Comparison of ENCODE assay signal across 22 cellular contexts in the genomic region with DNA sequence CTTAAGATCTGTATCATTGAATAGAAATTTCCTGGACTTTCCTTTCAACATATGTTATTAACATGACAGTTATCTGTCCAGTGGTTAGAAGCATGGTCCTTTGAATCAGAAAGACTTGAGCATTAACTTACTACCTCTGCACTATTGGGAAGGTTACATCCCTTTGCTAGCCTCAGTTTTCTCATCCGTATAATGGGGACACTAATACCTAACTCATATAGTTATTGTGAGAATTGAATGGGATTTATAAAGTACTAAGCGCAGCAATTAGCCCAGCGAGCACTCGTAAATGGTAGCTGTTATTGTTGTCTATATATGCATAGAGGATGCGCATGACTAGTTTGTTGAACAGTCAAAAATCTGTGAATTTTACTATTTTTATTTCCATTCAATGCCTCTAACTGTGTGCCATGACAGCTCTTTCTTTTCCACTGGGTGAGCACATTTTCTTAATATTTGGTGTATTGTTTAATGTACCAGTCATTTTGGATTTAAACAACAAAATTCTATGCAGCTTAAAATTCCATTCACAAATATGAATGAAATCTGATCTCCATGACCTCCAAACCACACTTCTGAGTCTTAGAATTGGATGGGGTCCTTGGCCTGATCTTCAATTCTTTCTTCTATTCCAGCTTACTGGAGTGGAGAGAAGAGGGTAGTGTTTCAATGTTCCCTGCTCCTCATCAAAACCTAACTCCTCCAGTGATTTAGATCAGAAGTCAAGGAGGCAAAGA.
DNase-seq lines count a peak whose midpoint lies in the region; ATAC-seq and TF ChIP-seq lines count a peak whose summit lies in the region.
"Had no signal": no experiment of that assay in that cellular context is flagged by ENCODE, and none has a peak within 500 bp of the region (broad histone marks: within the 10 kb centered on the region; RNA-seq: fewer than 3 reads in every experiment).

No MANE protein-coding gene starts in this region.

- H3K9me1 ChIP-seq in IMR-90 (ENCODE audit: insufficient read depth, low read length) = no peaks in the 10 kb centered on the region

- H3K4me2 ChIP-seq in IMR-90 (ENCODE audit: low read depth, low read length) = no peak overlapping the region; the same call in 1 of the 2 replicates
- H3K4me2 ChIP-seq: BLaER1 treated with 17β-estradiol and CSF1 and Interleukin-3, amounts not matched to agents 10 nM and 100 nM had no signal

- no peak overlapping the region for H2AK9ac ChIP-seq in IMR-90 (replicated peaks; ENCODE audit: low read depth, low read length, poor library complexity)

- in situ Hi-C loops in IMR-90 (cut with MboI; ENCODE audit: low sequenced_read_pairs) = no loop called here

- TF ChIP-seq CTCF in AG09319 (IDR thresholded peaks at IDR 0.05; ENCODE audit: low read depth, low read length) (no peak), IMR-90 (conservative IDR thresholded peaks at IDR 0.05; ENCODE audit: low read depth, low read length) (no peak), cardiac fibroblast (IDR thresholded peaks at IDR 0.05; ENCODE audit: low read depth, low read length) (no peak), fibroblast of the aortic adventitia (IDR thresholded peaks at IDR 0.05; ENCODE audit: insufficient read depth, low read length) (no peak), dorsolateral prefrontal cortex (IDR thresholded peaks at IDR 0.05 in 54 of 56, conservative IDR thresholded peaks at IDR 0.05 in 2 of 56; ENCODE audit: low read depth in 1 of 56, partially characterized antibody in 56 of 56) (no peak), natural killer cell (IDR thresholded peaks at IDR 0.05) (no peak)

- H3K9ac ChIP-seq in IMR-90 (ENCODE audit: low read depth, low read length) = no peak overlapping the region
- H3K9ac ChIP-seq: BLaER1 treated with 17β-estradiol and CSF1 and Interleukin-3, amounts not matched to agents 10 nM and 100 nM had no signal

- no CpG with 5 or more reads among the region's 5 CpGs for WGBS in IMR-90 (ENCODE audit: extremely low coverage in 2 of 2, insufficient read length in 1 of 2), 2 experiments

- no peak overlapping the region; the same call in 2 of the 3 replicates for H2BK15ac ChIP-seq in IMR-90 (ENCODE audit: low read depth, low read length)

- H4K91ac ChIP-seq in IMR-90 (ENCODE audit: insufficient read depth, low read depth, low read length) = no peak overlapping the region

- H3K23ac ChIP-seq in IMR-90 (ENCODE audit: low read depth, low read length) = no peak overlapping the region

- peak overlapping the region; percentile 37; the same call in 1 of the 2 replicates for H3K27ac ChIP-seq in IMR-90 (ENCODE audit: insufficient read depth, low read length)
- no peak overlapping the region for H3K27ac ChIP-seq in dorsolateral prefrontal cortex
- H3K27ac ChIP-seq: BLaER1 treated with 17β-estradiol and CSF1 and Interleukin-3, amounts not matched to agents 10 nM and 100 nM had no signal

- H3K27me3 Mint-ChIP-seq in natural killer cell (ENCODE audit: low read depth in 2 of 2) = peaks cover 2 to 13% of the 10 kb centered on the region in 2 donors
- H3K27me3 Mint-ChIP-seq: CD8-positive, alpha-beta memory T cell had no signal

- peak overlapping the region; percentile 61 for H2BK20ac ChIP-seq in IMR-90 (ENCODE audit: low read depth, low read length)

- H3K36me3 ChIP-seq in IMR-90 (ENCODE audit: control insufficient read depth, insufficient read depth, low read length) = no peaks in the 10 kb centered on the region
- H3K36me3 ChIP-seq: BLaER1 treated with 17β-estradiol and CSF1 and Interleukin-3, amounts not matched to agents 10 nM and 100 nM; MG63 had no signal

- 0 out of 4 replicates have a peak overlapping the region, but pooled peaks of 1 of the 2 experiments have one; percentile 3 for H4K8ac ChIP-seq in IMR-90 (ENCODE audit: low read depth in 2 of 2, low read length in 2 of 2)

- H3K9me3 Mint-ChIP-seq in natural killer cell = no peaks in the 10 kb centered on the region
- H3K9me3 Mint-ChIP-seq: CD8-positive, alpha-beta memory T cell had no signal

- H3K4me1 Mint-ChIP-seq in natural killer cell = no peaks in the 10 kb centered on the region
- H3K4me1 Mint-ChIP-seq: IgD-negative memory B cell had no signal

- H3K27me3 ChIP-seq in IMR-90 (ENCODE audit: control insufficient read depth, insufficient read depth, low read length) (no peaks in the 10 kb centered on the region), dorsolateral prefrontal cortex (peaks cover 0 to 24% (median 0%) of the 10 kb centered on the region in 45 donors)
- H3K27me3 ChIP-seq: BLaER1 treated with 17β-estradiol and CSF1 and Interleukin-3, amounts not matched to agents 10 nM and 100 nM; MG63 had no signal

- no peak for TF ChIP-seq RAD21 in IMR-90 (IDR thresholded peaks at IDR 0.05; ENCODE audit: low read length)

- H2BK5ac ChIP-seq in IMR-90 (ENCODE audit: low read depth, low read length, poor library complexity, severe bottlenecking) = no peak overlapping the region

- DNase-seq in AG09319 (ENCODE audit: extremely low read depth, low read depth) (peak; percentile 14), IMR-90 (peak; percentile 59), cardiac fibroblast (ENCODE audit: low read depth in 2 of 2) (peak; percentile 2 to 16), fibroblast of the aortic adventitia (ENCODE audit: low read depth) (peak; percentile 56), COLO668 (lab: John Stamatoyannopoulos, UW; ENCODE audit: unreplicated experiment) (no peak), COLO829 (ENCODE audit: low spot score) (no peak), dorsolateral prefrontal cortex (no peak), natural killer cell (no peak)
- DNase-seq: CD8-positive, alpha-beta memory T cell; DMS79 treated with DMSO at 0.1 percent for 48 hours; H7; Kasumi-1; MG63; NCI-H1048; NCI-H1436; NCI-H2029; NCI-H510A; NCI-H748 treated with DMSO at 0.1 percent for 48 hours; NK-92 treated with Interleukin-12 subunit alpha and Interleukin-12 subunit beta, amount 100 ng/mL, for 24 hours had no signal

- H3K4ac ChIP-seq in IMR-90 (ENCODE audit: low read depth, low read length) = 0 out of 2 replicates have a peak overlapping the region, but pooled peaks have one; percentile 8

- H4K5ac ChIP-seq in IMR-90 (ENCODE audit: low read depth, low read length) = 0 out of 2 replicates have a peak overlapping the region, but pooled peaks have one; percentile 23

- H2AFZ ChIP-seq in IMR-90 (replicated peaks; ENCODE audit: low read length, poor library complexity) = no peak overlapping the region

- dilution Hi-C loops in IMR-90 (cut with HindIII; ENCODE audit: low sequenced_read_pairs, unreplicated experiment) = no loop called here

- ATAC-seq in IMR-90 (ENCODE audit: low read depth) (peak; percentile 77), natural killer cell (no peak)
- ATAC-seq: Right ventricle myocardium inferior had no signal

- H2AK5ac ChIP-seq in IMR-90 (ENCODE audit: low read depth, low read length) = 0 out of 2 replicates have a peak overlapping the region, but pooled peaks have one; percentile 11

- no peaks in the 10 kb centered on the region for H3K36me3 Mint-ChIP-seq in natural killer cell
- H3K36me3 Mint-ChIP-seq: CD8-positive, alpha-beta memory T cell; IgD-negative memory B cell had no signal

- no peak overlapping the region for H3K27ac Mint-ChIP-seq in natural killer cell
- H3K27ac Mint-ChIP-seq: CD8-positive, alpha-beta memory T cell; IgD-negative memory B cell had no signal

- no peak overlapping the region; the same call in 1 of the 2 replicates for H2BK120ac ChIP-seq in IMR-90 (ENCODE audit: low read depth, low read length)

- no peak for TF ChIP-seq POLR2A in IMR-90 (IDR thresholded peaks at IDR 0.05; ENCODE audit: low read depth, low read length)

- H3K4me1 ChIP-seq in IMR-90 (ENCODE audit: control insufficient read depth, insufficient read depth, low read length) = peaks cover 8% of the 10 kb centered on the region
- H3K4me1 ChIP-seq: BLaER1 treated with 17β-estradiol and CSF1 and Interleukin-3, amounts not matched to agents 10 nM and 100 nM had no signal

- no peak overlapping the region for H3K4me3 ChIP-seq in IMR-90 (ENCODE audit: insufficient read depth, low read depth, low read length)
- H3K4me3 ChIP-seq in cardiac fibroblast (replicated peaks in 1 of 2; ENCODE audit: low read depth in 2 of 2, low read length in 2 of 2) = no peak overlapping the region
- no peak overlapping the region for H3K4me3 ChIP-seq in fibroblast of the aortic adventitia (ENCODE audit: low read depth, low read length)
- no peak overlapping the region for H3K4me3 ChIP-seq in dorsolateral prefrontal cortex
- H3K4me3 ChIP-seq: BLaER1 treated with 17β-estradiol and CSF1 and Interleukin-3, amounts not matched to agents 10 nM and 100 nM; MG63 had no signal

- H3K14ac ChIP-seq in IMR-90 (replicated peaks; ENCODE audit: low read depth, low read length) = 0 out of 2 replicates have a peak overlapping the region, but pooled peaks have one; percentile 13

- no TSS peak for BruUV-seq in IMR-90 (replicated peaks; lab: Mats Ljungman, UMichigan)

- intact Hi-C loops in IMR-90 (cut with micrococcal nuclease) = loop anchor here (5.0 kb wide), 1 partner anchor 48 kb away; no protein-coding TSS in a partner anchor
- intact Hi-C loops in dorsolateral prefrontal cortex (cut with DNase I) = no loop called here
- intact Hi-C loops in natural killer cell (cut with micrococcal nuclease) = no loop called here

- H3K4me3 Mint-ChIP-seq in natural killer cell = no peak overlapping the region
- H3K4me3 Mint-ChIP-seq: CD8-positive, alpha-beta memory T cell; IgD-negative memory B cell had no signal

- H3K18ac ChIP-seq in IMR-90 (ENCODE audit: low read depth, low read length) = peak overlapping the region; percentile 81

- H4K20me1 ChIP-seq in IMR-90 (ENCODE audit: insufficient read depth, low read length) = no peaks in the 10 kb centered on the region
- H4K20me1 ChIP-seq: BLaER1 treated with 17β-estradiol and CSF1 and Interleukin-3, amounts not matched to agents 10 nM and 100 nM had no signal

- no peaks in the 10 kb centered on the region for H3K79me1 ChIP-seq in IMR-90 (ENCODE audit: low read depth in 1 of 2, low read length in 2 of 2)

- CTCF ChIA-PET in IMR-90 (lab: Yijun Ruan, JAX) = interaction anchor here (1.1 to 1.5 kb wide), 2 partner anchors 11 to 332 kb away, joined by 3 to 4 read pairs; no protein-coding TSS in a partner anchor

- POLR2A ChIA-PET in IMR-90 (lab: Charles Lee; ENCODE audit: unreplicated experiment) = no interaction called here

- no peaks in the 10 kb centered on the region for H3K9me3 ChIP-seq in IMR-90 (ENCODE audit: control insufficient read depth, insufficient read depth, low read length)
- H3K9me3 ChIP-seq: BLaER1 treated with 17β-estradiol and CSF1 and Interleukin-3, amounts not matched to agents 10 nM and 100 nM; MG63 had no signal

- no peak overlapping the region for H3K56ac ChIP-seq in IMR-90 (ENCODE audit: extremely low read depth, insufficient read depth, low read length)

TF ChIP-seq in IMR-90, 13 proteins besides CTCF, POLR2A, EP300 and RAD21 (continues in another document):
- TF ChIP-seq BHLHE40 (IDR thresholded peaks at IDR 0.05; ENCODE audit: low read depth, low read length) = no peak
- TF ChIP-seq MAZ (IDR thresholded peaks at IDR 0.05; ENCODE audit: borderline replicate concordance, low read depth, low read length) = no peak
- TF ChIP-seq RCOR1 (IDR thresholded peaks at IDR 0.05; ENCODE audit: insufficient replicate concordance, low read length) = no peak
- no peak for TF ChIP-seq MXI1 (IDR thresholded peaks at IDR 0.05; ENCODE audit: borderline replicate concordance, low read depth, low read length)
- no peak for TF ChIP-seq CHD1 (IDR thresholded peaks at IDR 0.05; ENCODE audit: low read depth, low read length)
- TF ChIP-seq FOS (IDR thresholded peaks at IDR 0.05; ENCODE audit: low read depth, low read length) = no peak

Comparison
In these comparisons a context has a peak if more than half of its experiments do, and no peak if none do; other contexts are left out.
1. DNase-seq: peak in AG09319 (single experiment), IMR-90 (single experiment), cardiac fibroblast (2 of 2) and fibroblast of the aortic adventitia (single experiment); none in COLO668 (single experiment), COLO829 (single experiment), dorsolateral prefrontal cortex (0 of 10) and natural killer cell (single experiment).